Comparison of ENCODE assay signal across 1 cellular context in the genomic region with DNA sequence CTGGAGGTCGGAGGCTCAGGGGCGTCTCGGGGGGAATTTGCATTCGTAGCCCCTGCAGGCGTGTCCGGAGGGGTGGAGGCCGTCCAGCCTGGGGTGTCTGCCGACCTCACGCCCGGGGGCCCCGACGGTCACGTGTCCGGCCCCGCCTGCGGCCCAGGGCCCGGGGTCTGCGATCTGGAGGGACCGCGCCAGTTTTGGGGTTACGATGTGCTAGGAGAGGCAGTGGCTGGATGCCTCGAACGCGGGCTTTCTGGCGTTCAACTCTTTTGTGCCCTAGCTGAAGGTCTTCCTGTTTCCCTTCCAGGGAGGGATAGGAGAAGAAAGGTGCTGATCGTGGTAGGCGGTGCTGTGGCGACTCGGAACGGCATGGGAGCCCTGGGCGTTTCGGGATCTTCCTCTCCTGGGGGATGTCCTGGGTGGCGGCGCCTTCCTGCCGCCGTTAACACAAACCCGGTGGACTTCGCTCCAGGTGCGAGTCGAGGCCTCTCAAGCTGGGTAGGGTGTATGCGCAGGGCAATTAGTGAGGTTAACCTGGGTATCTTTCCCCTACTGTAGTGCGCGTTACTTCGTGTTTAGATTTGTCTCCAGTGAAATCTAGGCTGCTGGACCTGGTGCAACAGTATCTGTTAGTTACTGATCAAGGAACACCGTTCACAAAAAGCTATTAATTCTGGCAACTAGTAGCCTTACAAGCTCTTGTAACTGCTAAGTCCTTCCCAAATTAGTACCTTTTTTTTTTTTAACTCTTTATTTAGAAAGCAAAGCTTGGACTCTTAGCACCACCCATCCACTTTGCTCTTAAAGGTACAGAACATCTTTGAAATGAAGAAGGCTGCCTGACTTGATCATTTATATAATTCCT.
TF ChIP-seq lines count a peak whose summit lies in the region.

No MANE protein-coding gene starts in this region.

TF ChIP-seq in HepG2, 621 proteins besides CTCF, POLR2A, EP300 and RAD21 (continued from another document and continues in another):
- TF ChIP-seq GLI4 (CRISPR knock-in tag; IDR thresholded peaks at IDR 0.05; ENCODE audit: borderline replicate concordance) (no peak; the same call in 1 of the 2 replicates), MLLT10 (CRISPR knock-in tag; IDR thresholded peaks at IDR 0.05) (no peak), ZNF260 (CRISPR knock-in tag; IDR thresholded peaks at IDR 0.05; ENCODE audit: borderline replicate concordance, low read depth) (no peak), ARID4A (CRISPR knock-in tag; IDR thresholded peaks at IDR 0.05; ENCODE audit: borderline replicate concordance) (peak; percentile 75; the same call in 1 of the 2 replicates), HNRNPL (IDR thresholded peaks at IDR 0.05; ENCODE audit: low read depth, low read length) (peak; percentile 66), ZNF17 (CRISPR knock-in tag; IDR thresholded peaks at IDR 0.05) (no peak), SMAD9 (CRISPR knock-in tag; IDR thresholded peaks at IDR 0.05) (no peak), XBP1 (CRISPR knock-in tag; IDR thresholded peaks at IDR 0.05) (no peak), MXI1 (IDR thresholded peaks at IDR 0.05; ENCODE audit: borderline replicate concordance, low read depth, low read length) (no peak), ZNF589 (CRISPR knock-in tag; conservative IDR thresholded peaks at IDR 0.05) (0 out of 2 replicates have a peak, but pooled peaks have one; percentile 16), ZNF891 (CRISPR knock-in tag; IDR thresholded peaks at IDR 0.05) (no peak; the same call in 1 of the 2 replicates), CBX5 (CRISPR knock-in tag; IDR thresholded peaks at IDR 0.05; ENCODE audit: borderline replicate concordance) (no peak), MIER2 (CRISPR knock-in tag; IDR thresholded peaks at IDR 0.05) (no peak), MEF2D (CRISPR knock-in tag; IDR thresholded peaks at IDR 0.05) (peak; percentile 54), PITX1 (CRISPR knock-in tag; IDR thresholded peaks at IDR 0.05) (no peak; the same call in none of the 2 replicates), ZNF687 (CRISPR knock-in tag; IDR thresholded peaks at IDR 0.05) (peak; percentile 94), MEIS2 (CRISPR knock-in tag; IDR thresholded peaks at IDR 0.05) (0 out of 2 replicates have a peak, but pooled peaks have one; percentile 61), ZNF263 (CRISPR knock-in tag; IDR thresholded peaks at IDR 0.05) (no peak), NFATC3 (CRISPR knock-in tag; IDR thresholded peaks at IDR 0.05) (no peak), KLF9 (CRISPR knock-in tag; IDR thresholded peaks at IDR 0.05; ENCODE audit: low read depth) (0 out of 2 replicates have a peak, but pooled peaks have one; percentile 60), FOXK1 (CRISPR knock-in tag; IDR thresholded peaks at IDR 0.05; ENCODE audit: borderline replicate concordance, low read depth) (peak; percentile 38; the same call in 1 of the 2 replicates), SIN3A (IDR thresholded peaks at IDR 0.05; ENCODE audit: borderline replicate concordance, low read depth, low read length) (peak; percentile 89; the same call in 1 of the 2 replicates), ZNF709 (CRISPR knock-in tag; IDR thresholded peaks at IDR 0.05) (no peak), CEBPG (CRISPR knock-in tag; IDR thresholded peaks at IDR 0.05) (no peak), AHDC1 (CRISPR knock-in tag; IDR thresholded peaks at IDR 0.05; ENCODE audit: borderline replicate concordance) (peak; percentile 55; the same call in 1 of the 2 replicates), ZNF790 (CRISPR knock-in tag; IDR thresholded peaks at IDR 0.05; ENCODE audit: borderline replicate concordance) (0 out of 2 replicates have a peak, but pooled peaks have one; percentile 44), ZSCAN31 (CRISPR knock-in tag; IDR thresholded peaks at IDR 0.05; ENCODE audit: low read depth) (no peak), ZNF496 (CRISPR knock-in tag; IDR thresholded peaks at IDR 0.05; ENCODE audit: insufficient replicate concordance) (no peak), ZSCAN30 (CRISPR knock-in tag; IDR thresholded peaks at IDR 0.05) (no peak), NONO (IDR thresholded peaks at IDR 0.05) (no peak), NONO (CRISPR knock-in tag; conservative IDR thresholded peaks at IDR 0.05) (0 out of 2 replicates have a peak, but pooled peaks have one; percentile 68)
- TF ChIP-seq, protein P1, sequence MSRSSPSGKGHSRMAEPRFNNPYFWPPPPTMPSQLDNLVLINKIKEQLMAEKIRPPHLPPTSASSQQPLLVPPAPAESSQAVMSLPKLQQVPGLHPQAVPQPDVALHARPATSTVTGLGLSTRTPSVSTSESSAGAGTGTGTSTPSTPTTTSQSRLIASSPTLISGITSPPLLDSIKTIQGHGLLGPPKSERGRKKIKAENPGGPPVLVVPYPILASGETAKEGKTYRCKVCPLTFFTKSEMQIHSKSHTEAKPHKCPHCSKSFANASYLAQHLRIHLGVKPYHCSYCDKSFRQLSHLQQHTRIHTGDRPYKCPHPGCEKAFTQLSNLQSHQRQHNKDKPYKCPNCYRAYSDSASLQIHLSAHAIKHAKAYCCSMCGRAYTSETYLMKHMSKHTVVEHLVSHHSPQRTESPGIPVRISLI (CRISPR knock-in tag; IDR thresholded peaks at IDR 0.05; ENCODE audit: borderline replicate concordance) = 0 out of 2 replicates have a peak, but pooled peaks have one; percentile 16
- TF ChIP-seq, protein P2, sequence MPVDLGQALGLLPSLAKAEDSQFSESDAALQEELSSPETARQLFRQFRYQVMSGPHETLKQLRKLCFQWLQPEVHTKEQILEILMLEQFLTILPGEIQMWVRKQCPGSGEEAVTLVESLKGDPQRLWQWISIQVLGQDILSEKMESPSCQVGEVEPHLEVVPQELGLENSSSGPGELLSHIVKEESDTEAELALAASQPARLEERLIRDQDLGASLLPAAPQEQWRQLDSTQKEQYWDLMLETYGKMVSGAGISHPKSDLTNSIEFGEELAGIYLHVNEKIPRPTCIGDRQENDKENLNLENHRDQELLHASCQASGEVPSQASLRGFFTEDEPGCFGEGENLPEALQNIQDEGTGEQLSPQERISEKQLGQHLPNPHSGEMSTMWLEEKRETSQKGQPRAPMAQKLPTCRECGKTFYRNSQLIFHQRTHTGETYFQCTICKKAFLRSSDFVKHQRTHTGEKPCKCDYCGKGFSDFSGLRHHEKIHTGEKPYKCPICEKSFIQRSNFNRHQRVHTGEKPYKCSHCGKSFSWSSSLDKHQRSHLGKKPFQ (CRISPR knock-in tag; IDR thresholded peaks at IDR 0.05; ENCODE audit: insufficient replicate concordance) = peak; percentile 22
- TF ChIP-seq, protein P3, sequence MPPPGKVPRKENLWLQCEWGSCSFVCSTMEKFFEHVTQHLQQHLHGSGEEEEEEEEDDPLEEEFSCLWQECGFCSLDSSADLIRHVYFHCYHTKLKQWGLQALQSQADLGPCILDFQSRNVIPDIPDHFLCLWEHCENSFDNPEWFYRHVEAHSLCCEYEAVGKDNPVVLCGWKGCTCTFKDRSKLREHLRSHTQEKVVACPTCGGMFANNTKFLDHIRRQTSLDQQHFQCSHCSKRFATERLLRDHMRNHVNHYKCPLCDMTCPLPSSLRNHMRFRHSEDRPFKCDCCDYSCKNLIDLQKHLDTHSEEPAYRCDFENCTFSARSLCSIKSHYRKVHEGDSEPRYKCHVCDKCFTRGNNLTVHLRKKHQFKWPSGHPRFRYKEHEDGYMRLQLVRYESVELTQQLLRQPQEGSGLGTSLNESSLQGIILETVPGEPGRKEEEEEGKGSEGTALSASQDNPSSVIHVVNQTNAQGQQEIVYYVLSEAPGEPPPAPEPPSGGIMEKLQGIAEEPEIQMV (CRISPR knock-in tag; IDR thresholded peaks at IDR 0.05; ENCODE audit: low read depth) = no peak; the same call in 1 of the 2 replicates
